ENCODE assay signal across 9 cellular contexts in the genomic region with DNA sequence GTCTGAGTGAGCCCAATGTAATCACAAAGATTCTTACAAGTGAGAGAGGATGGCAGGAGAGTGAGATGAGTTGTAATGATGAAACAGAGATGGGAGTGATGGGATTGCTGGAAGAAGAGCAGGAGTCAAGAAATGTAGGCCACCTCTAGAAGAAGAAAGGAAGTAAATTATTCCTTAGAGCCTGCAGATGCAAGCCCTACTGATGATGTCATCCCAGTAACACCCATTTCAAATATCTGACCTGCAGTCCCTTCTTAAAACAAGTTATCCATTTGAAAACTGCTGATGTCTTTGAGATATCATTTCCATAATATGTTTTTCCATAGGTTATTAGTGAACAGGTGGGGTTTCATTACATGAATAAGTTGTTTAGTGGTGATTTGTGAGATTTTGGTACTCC.
"Had no signal": no experiment of that assay in that cellular context is flagged by ENCODE, and none has a peak within 500 bp of the region (broad histone marks: within the 10 kb centered on the region; RNA-seq: fewer than 3 reads in every experiment).

No MANE protein-coding gene starts in this region.

- DNase-seq: H9, HCEC 1CT, IMR-90, KG1 had no signal

- H2AFZ ChIP-seq: GM23338 had no signal

- ATAC-seq: GM23338, K562 had no signal

- H3K4me3 ChIP-seq: GM23338, K562 had no signal

- FAIRE-seq: H1, H54, HTR-8/SVneo, K562 had no signal

- H3K4me2 ChIP-seq: GM23338 had no signal
